Comparison of ENCODE assay signal across 8 cellular contexts in genomic region chr3:143847787-143848631, GRCh38. TPM values are rescaled to one million over a fixed set of nuclear protein-coding genes. Genes with fewer than 3 reads are reported as not detected.
DNase-seq lines count a peak whose midpoint lies in the region; ATAC-seq and TF ChIP-seq lines count a peak whose summit lies in the region.

SLC9A9 (minus strand) TSS chr3:143848468; CDS start chr3:143848322, 146 bp downstream.

- intact Hi-C loops in ascending aorta (cut with DNase I) (no loop called here), left ventricle myocardium superior (cut with micrococcal nuclease) (no loop called here)

- no peaks in the 10 kb centered on the region for H3K9me3 ChIP-seq in ascending aorta

- no peaks in the 10 kb centered on the region for H3K27me3 ChIP-seq in ascending aorta

- DNase-seq in ELR (ENCODE audit: low read depth) (peak; percentile 52), GM20000 (ENCODE audit: low spot score) (peak; percentile 54), SIG-M5 (lab: John Stamatoyannopoulos, UW) (peak; percentile 58), ascending aorta (ENCODE audit: low spot score in 2 of 2) (peak in 1 of 2 donors; percentile 74), left ventricle myocardium superior (no peak), pons (ENCODE audit: low spot score) (peak; percentile 93), DMS79 treated with DMSO at 0.1 percent for 48 hours (lab: John Stamatoyannopoulos, UW) (no peak)

- H3K36me3 ChIP-seq in ascending aorta = no peaks in the 10 kb centered on the region

- peaks cover 0 to 12% of the 10 kb centered on the region in 2 donors for H3K4me1 ChIP-seq in ascending aorta

- ATAC-seq in HG03565 (IDR thresholded peaks at IDR 0.05; ENCODE audit: unreplicated experiment) (peak; percentile 85), left ventricle myocardium superior (peak; percentile 87)

- H3K27ac ChIP-seq in ascending aorta = peak within 1 kb of the TSS in 1 of 2 donors; percentile 17

- TF ChIP-seq CTCF in GM20000 (IDR thresholded peaks at IDR 0.05; ENCODE audit: extremely low read depth, missing control alignments) (no peak), ascending aorta (IDR thresholded peaks at IDR 0.05) (no peak)

- peak within 1 kb of the TSS; percentile 57 to 68 for H3K4me3 ChIP-seq in ascending aorta

RNA-seq across cellular contexts. Expression of gene SLC9A9, which starts in this region (rescaled TPM):
- 63.4 TPM for total RNA-seq in ascending aorta
- 5.6 TPM for total RNA-seq in left ventricle myocardium superior

Comparison
In these comparisons a context has a peak if more than half of its experiments do, and no peak if none do; other contexts are left out.
1. DNase-seq: peak in ELR (single experiment), GM20000 (single experiment), SIG-M5 (single experiment) and pons (single experiment); none in left ventricle myocardium superior (single experiment) and DMS79 treated with DMSO at 0.1 percent for 48 hours (single experiment).